Comparison of ENCODE assay signal across 9 cellular contexts in the genomic region with DNA sequence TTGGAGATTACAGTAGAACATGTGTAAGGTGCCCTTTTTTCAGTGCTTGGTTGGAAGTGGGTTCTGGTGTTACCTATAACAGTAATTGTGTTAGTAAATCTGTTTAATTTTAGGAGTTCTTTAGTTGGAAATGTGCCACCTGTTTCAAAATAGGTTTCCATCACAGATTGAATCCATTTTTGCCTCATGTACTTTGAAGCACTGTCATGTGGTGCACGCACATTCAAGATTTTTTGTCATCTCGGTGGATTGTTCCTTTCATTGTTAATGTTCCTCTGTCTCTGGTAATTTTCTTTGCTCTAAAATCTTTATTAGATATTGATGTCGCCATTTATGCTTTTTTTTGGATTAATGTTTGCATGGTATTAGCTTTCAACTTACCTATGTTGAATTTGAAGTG. TPM values are rescaled to one million over a fixed set of nuclear protein-coding genes. Genes with fewer than 3 reads are reported as not detected.
DNase-seq lines count a peak whose midpoint lies in the region; ATAC-seq, FAIRE-seq and TF ChIP-seq lines count a peak whose summit lies in the region.
"Had no signal": no experiment of that assay in that cellular context is flagged by ENCODE, and none has a peak within 500 bp of the region (broad histone marks: within the 10 kb centered on the region; RNA-seq: fewer than 3 reads in every experiment).

No MANE protein-coding gene starts in this region.

- H3K27me3 ChIP-seq in astrocyte (ENCODE audit: insufficient read depth, low read length), result no peaks in the 10 kb centered on the region

- H3K4me3 ChIP-seq in AG04449 (ENCODE audit: low read depth, low read length) (peak overlapping the region; percentile 76), HEK293 (ENCODE audit: low read depth, low read length) (peak overlapping the region; percentile 70), astrocyte (ENCODE audit: insufficient read depth, low read depth, low read length) (peak overlapping the region; percentile 94), mesodermal cell (ENCODE audit: extremely low read depth, insufficient read depth, low read length, poor library complexity, severe bottlenecking) (peak overlapping the region; percentile 81)

- H3K4me1 ChIP-seq in HEK293 (ENCODE audit: control insufficient read depth, insufficient read depth, low read length), result no peaks in the 10 kb centered on the region; the same call in 1 of the 2 replicates
- H3K4me1 ChIP-seq in astrocyte (ENCODE audit: insufficient read depth, low read length), result peaks cover 6% of the 10 kb centered on the region
- no peaks in the 10 kb centered on the region for H3K4me1 ChIP-seq in mesodermal cell (ENCODE audit: control insufficient read depth, insufficient read depth, low read length, poor library complexity, severe bottlenecking)

- peaks cover 10% of the 10 kb centered on the region for H3K36me3 Mint-ChIP-seq in astrocyte (ENCODE audit: low read depth, unreplicated experiment)

- 100% methylated on average over 1 to 2 of the region's 3 CpGs for WGBS in mesodermal cell (ENCODE audit: insufficient coverage in 2 of 2), 2 experiments

- peaks cover 13% of the 10 kb centered on the region for H3K9me3 Mint-ChIP-seq in astrocyte (ENCODE audit: unreplicated experiment)

- no peaks in the 10 kb centered on the region for H3K9me3 ChIP-seq in HEK293 (ENCODE audit: control insufficient read depth, insufficient read depth, low read depth, low read length)
- peaks cover 9% of the 10 kb centered on the region for H3K9me3 ChIP-seq in astrocyte (ENCODE audit: insufficient read depth, low read depth, low read length)
- peaks cover 21% of the 10 kb centered on the region for H3K9me3 ChIP-seq in mesodermal cell (ENCODE audit: control insufficient read depth, low read length)

- H4K20me1 ChIP-seq in astrocyte (ENCODE audit: insufficient read depth, low read length), result peaks cover 28% of the 10 kb centered on the region

- peak overlapping the region; percentile 95 for H3K9ac ChIP-seq in astrocyte (ENCODE audit: low read length)

- POLR2A ChIA-PET in AG04449 (lab: Yijun Ruan, JAX), result no interaction called here
- POLR2A ChIA-PET in HEK293 (lab: Yijun Ruan, JAX), result no interaction called here

- H2AFZ ChIP-seq in astrocyte (ENCODE audit: low read depth, low read length), result no peak overlapping the region

- no peak for FAIRE-seq in astrocyte (lab: Jason Lieb, UNC)

- peak overlapping the region; percentile 93 for H3K4me3 Mint-ChIP-seq in astrocyte (ENCODE audit: unreplicated experiment)

- CTCF ChIA-PET in AG04449 (lab: Yijun Ruan, JAX), result no interaction called here
- CTCF ChIA-PET in HEK293 (lab: Yijun Ruan, JAX), result interaction anchor here (1.0 kb wide), 1 partner anchor 9 kb away, joined by 3 read pairs; no protein-coding TSS in a partner anchor

- DNase-seq in AG04449 (ENCODE audit: low read depth, low spot score) (no peak), astrocyte (ENCODE audit: low read depth) (no peak), dermis blood vessel endothelial cell (no peak), GM10266 (ENCODE audit: extremely low spot score) (no peak)
- DNase-seq: NCI-H1105 treated with DMSO at 0.1 percent for 48 hours had no signal

- H3K36me3 ChIP-seq in HEK293 (ENCODE audit: control insufficient read depth in 2 of 2, insufficient read depth in 1 of 2, low read length in 2 of 2) (no peaks in the 10 kb centered on the region), astrocyte (ENCODE audit: insufficient read depth, low read length) (no peaks in the 10 kb centered on the region), mesodermal cell (ENCODE audit: control insufficient read depth, insufficient read depth, low read length) (peaks cover 4% of the 10 kb centered on the region)

- peaks cover 42% of the 10 kb centered on the region for H3K79me2 ChIP-seq in astrocyte (ENCODE audit: insufficient read depth, low read length)

- H3K27ac Mint-ChIP-seq in astrocyte (ENCODE audit: unreplicated experiment), result no peak overlapping the region

- ATAC-seq in HG02623 (IDR thresholded peaks at IDR 0.05; ENCODE audit: unreplicated experiment), result no peak
- no peak for ATAC-seq in esophagus mucosa

- H3K27ac ChIP-seq in HEK293 (ENCODE audit: extremely low read depth, low read depth, low read length) (no peak overlapping the region), astrocyte (ENCODE audit: low read depth, low read length) (no peak overlapping the region), mesodermal cell (ENCODE audit: low read depth, low read length, severe bottlenecking) (no peak overlapping the region)

- peaks cover 4% of the 10 kb centered on the region for H3K4me1 Mint-ChIP-seq in astrocyte (ENCODE audit: low read depth, unreplicated experiment)

- peaks cover 23% of the 10 kb centered on the region for H3K27me3 Mint-ChIP-seq in astrocyte (ENCODE audit: low read depth, unreplicated experiment)

- peak overlapping the region; percentile 82 for H3K4me2 ChIP-seq in astrocyte (ENCODE audit: low read length)

- TF ChIP-seq CTCF in AG04449 (IDR thresholded peaks at IDR 0.05; ENCODE audit: insufficient read depth, low read length, missing control alignments) (no peak), HEK293 (tag by site-specific recombination; IDR thresholded peaks at IDR 0.05) (no peak), astrocyte (IDR thresholded peaks at IDR 0.05; ENCODE audit: insufficient read depth, low read depth, low read length) (no peak), GM10266 (IDR thresholded peaks at IDR 0.05; ENCODE audit: control insufficient read depth, insufficient read depth, low read depth, missing control alignments) (no peak)

TF ChIP-seq in HEK293, 187 proteins besides CTCF, POLR2A, EP300 and RAD21:
- TF ChIP-seq ZNF837 (tag by site-specific recombination; IDR thresholded peaks at IDR 0.05), result no peak
- TF ChIP-seq ZNF169 (tag by site-specific recombination; IDR thresholded peaks at IDR 0.05), result no peak
- TF ChIP-seq, protein P1, sequence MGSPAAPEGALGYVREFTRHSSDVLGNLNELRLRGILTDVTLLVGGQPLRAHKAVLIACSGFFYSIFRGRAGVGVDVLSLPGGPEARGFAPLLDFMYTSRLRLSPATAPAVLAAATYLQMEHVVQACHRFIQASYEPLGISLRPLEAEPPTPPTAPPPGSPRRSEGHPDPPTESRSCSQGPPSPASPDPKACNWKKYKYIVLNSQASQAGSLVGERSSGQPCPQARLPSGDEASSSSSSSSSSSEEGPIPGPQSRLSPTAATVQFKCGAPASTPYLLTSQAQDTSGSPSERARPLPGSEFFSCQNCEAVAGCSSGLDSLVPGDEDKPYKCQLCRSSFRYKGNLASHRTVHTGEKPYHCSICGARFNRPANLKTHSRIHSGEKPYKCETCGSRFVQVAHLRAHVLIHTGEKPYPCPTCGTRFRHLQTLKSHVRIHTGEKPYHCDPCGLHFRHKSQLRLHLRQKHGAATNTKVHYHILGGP (tag by site-specific recombination; IDR thresholded peaks at IDR 0.05), result no peak
- no peak for TF ChIP-seq ZNF610 (tag by site-specific recombination; IDR thresholded peaks at IDR 0.05; ENCODE audit: borderline replicate concordance)
- TF ChIP-seq SP7 (tag by site-specific recombination; IDR thresholded peaks at IDR 0.05), result no peak
- no peak for TF ChIP-seq FEZF1 (tag by site-specific recombination; IDR thresholded peaks at IDR 0.05)
- TF ChIP-seq ZNF211 (tag by site-specific recombination; IDR thresholded peaks at IDR 0.05; ENCODE audit: low read depth), result no peak
- TF ChIP-seq, protein P2, sequence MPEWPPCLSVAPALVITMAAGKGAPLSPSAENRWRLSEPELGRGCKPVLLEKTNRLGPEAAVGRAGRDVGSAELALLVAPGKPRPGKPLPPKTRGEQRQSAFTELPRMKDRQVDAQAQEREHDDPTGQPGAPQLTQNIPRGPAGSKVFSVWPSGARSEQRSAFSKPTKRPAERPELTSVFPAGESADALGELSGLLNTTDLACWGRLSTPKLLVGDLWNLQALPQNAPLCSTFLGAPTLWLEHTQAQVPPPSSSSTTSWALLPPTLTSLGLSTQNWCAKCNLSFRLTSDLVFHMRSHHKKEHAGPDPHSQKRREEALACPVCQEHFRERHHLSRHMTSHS (tag by site-specific recombination; IDR thresholded peaks at IDR 0.05), result no peak
- TF ChIP-seq ZNF426 (tag by site-specific recombination; IDR thresholded peaks at IDR 0.05), result no peak

RNA-seq across cellular contexts. Expression of a gene that starts 1.3 kb away (rescaled TPM):
- 12.6 and 14.3 TPM in 2 replicates for total RNA-seq in astrocyte
- 11.5 TPM for polyA plus RNA-seq in mesodermal cell (2013, experiment 1 of 2)
- 11.9 TPM for polyA plus RNA-seq in mesodermal cell (2013, experiment 2 of 2)
- total RNA-seq in dermis blood vessel endothelial cell, result 26.9 and 27.4 TPM in 2 replicates
- total RNA-seq in esophagus mucosa, result 19.6 TPM
